8 cellular contexts compared by ENCODE assay signal in genomic region chr3:146679191-146679590, GRCh38.
"Had no signal": no experiment of that assay in that cellular context is flagged by ENCODE, and none has a peak within 500 bp of the region (broad histone marks: within the 10 kb centered on the region; RNA-seq: fewer than 3 reads in every experiment).

No MANE protein-coding gene starts in this region.

- H3K4me3 ChIP-seq: GM12878 had no signal

- DNase-seq: GDM1, GF-D8 had no signal

- FAIRE-seq: G401.6, GM12878, GM12891, GM12892, GM18507, GM19239 had no signal

- ATAC-seq: GM12878 had no signal
